8 cellular contexts compared by ENCODE assay signal in genomic region chr12:14773685-14774073, GRCh38. TPM values are rescaled to one million over a fixed set of nuclear protein-coding genes. Genes with fewer than 3 reads are reported as not detected.
DNase-seq lines count a peak whose midpoint lies in the region; ATAC-seq lines count a peak whose summit lies in the region.

No MANE protein-coding gene starts in this region.

- no peaks in the 10 kb centered on the region for H3K9me3 Mint-ChIP-seq in activated naive CD4-positive, alpha-beta T cell treated with anti-CD3 and anti-CD28 coated beads, Interleukin-2, amount 50 U/mL, for 72 hours

- DNase-seq in stimulated activated CD4-positive, alpha-beta T cell treated with anti-CD3 and anti-CD28 coated beads, TNF-alpha, amount 100 ng/mL, for 1 hour (ENCODE audit: low read depth in 3 of 3, low spot score in 1 of 3): peak in 2 of 3 donors; percentile 13 to 17
- DNase-seq in stimulated activated CD4-positive, alpha-beta T cell treated with anti-CD3 and anti-CD28 coated beads, Interleukin-4, amount 100 ng/mL, for 1 hour: no peak
- DNase-seq in activated naive CD4-positive, alpha-beta T cell treated with anti-CD3 and anti-CD28 coated beads, Interleukin-2, amount 50 U/mL, for 72 hours (ENCODE audit: low spot score in 2 of 2): peak in 1 of 2 donors; percentile 45
- DNase-seq in substantia nigra (lab: John Stamatoyannopoulos, UW) (peak in 5 of 49 donors; percentile 40 to 69 (median 51)), MV-4-11 (lab: John Stamatoyannopoulos, UW) (no peak)
- no peak for DNase-seq in stimulated activated CD4-positive, alpha-beta T cell treated with anti-CD3 and anti-CD28 coated beads, Interleukin-4, amount 100 ng/mL, for 24 hours

- H3K36me3 Mint-ChIP-seq in activated naive CD4-positive, alpha-beta T cell treated with anti-CD3 and anti-CD28 coated beads, Interleukin-2, amount 50 U/mL, for 72 hours: peaks cover 43 to 50% of the 10 kb centered on the region in 2 donors

- H3K27ac Mint-ChIP-seq in activated naive CD4-positive, alpha-beta T cell treated with anti-CD3 and anti-CD28 coated beads, Interleukin-2, amount 50 U/mL, for 72 hours: peak overlapping the region; percentile 97 to 100

- H3K27me3 ChIP-seq in layer of hippocampus (ENCODE audit: control insufficient read depth, insufficient read depth, low read length): no peaks in the 10 kb centered on the region

- H3K27ac ChIP-seq in layer of hippocampus (ENCODE audit: low read depth, low read length): peak overlapping the region; percentile 53
- H3K27ac ChIP-seq in substantia nigra (ENCODE audit: low read depth, low read length, poor library complexity, severe bottlenecking): peak overlapping the region; percentile 37

- peak; percentile 21 for ATAC-seq in HG03097 (IDR thresholded peaks at IDR 0.05; ENCODE audit: low FRiP score, unreplicated experiment)
- ATAC-seq in activated naive CD4-positive, alpha-beta T cell treated with anti-CD3 and anti-CD28 coated beads, Interleukin-2, amount 50 U/mL, for 72 hours: peak; percentile 4 to 11

RNA-seq across cellular contexts. Expression of gene WBP11, which starts 29.6 kb away (rescaled TPM):
- 100 to 1,000 TPM in 1 of 2 donors, 10 to 100 TPM in 1; 95.5 to 120 TPM for total RNA-seq in activated naive CD4-positive, alpha-beta T cell treated with anti-CD3 and anti-CD28 coated beads, Interleukin-2, amount 50 U/mL, for 72 hours

RNA-seq across cellular contexts. Expression of gene C12orf60, which starts 29.8 kb away (rescaled TPM):
- 1 to 10 TPM; 2.6 to 4.6 TPM for total RNA-seq in activated naive CD4-positive, alpha-beta T cell treated with anti-CD3 and anti-CD28 coated beads, Interleukin-2, amount 50 U/mL, for 72 hours

RNA-seq across cellular contexts. Expression of gene SMCO3, which starts 40.3 kb away (rescaled TPM):
- total RNA-seq in activated naive CD4-positive, alpha-beta T cell treated with anti-CD3 and anti-CD28 coated beads, Interleukin-2, amount 50 U/mL, for 72 hours: not detected

Comparison
In these comparisons a context has a peak if more than half of its experiments do, and no peak if none do; other contexts are left out.
1. DNase-seq: peak in stimulated activated CD4-positive, alpha-beta T cell treated with anti-CD3 and anti-CD28 coated beads, TNF-alpha, amount 100 ng/mL, for 1 hour (2 of 3); none in stimulated activated CD4-positive, alpha-beta T cell treated with anti-CD3 and anti-CD28 coated beads, Interleukin-4, amount 100 ng/mL, for 1 hour (single experiment), stimulated activated CD4-positive, alpha-beta T cell treated with anti-CD3 and anti-CD28 coated beads, Interleukin-4, amount 100 ng/mL, for 24 hours (single experiment) and MV-4-11 (single experiment).